In genomic region chr6:35492664-35493284, GRCh38 we compare ENCODE assay signal across 16 cellular contexts. TPM values are rescaled to one million over a fixed set of nuclear protein-coding genes. Genes with fewer than 3 reads are reported as not detected.
A peak's percentile ranks its signal among the peaks of the same experiment; 100 is the strongest.
DNase-seq lines count a peak whose midpoint lies in the region; ATAC-seq and TF ChIP-seq lines count a peak whose summit lies in the region.
"Had no signal": no experiment of that assay in that cellular context is flagged by ENCODE, and none has a peak within 500 bp of the region (broad histone marks: within the 10 kb centered on the region; RNA-seq: fewer than 3 reads in every experiment).

No MANE protein-coding gene starts in this region.

- ATAC-seq in HG02973 (IDR thresholded peaks at IDR 0.05; ENCODE audit: unreplicated experiment), result no peak
- ATAC-seq: heart left ventricle, sciatic nerve had no signal

- no peaks in the 10 kb centered on the region for H3K36me3 ChIP-seq in BLaER1 treated with 17β-estradiol and CSF1 and Interleukin-3, amounts not matched to agents 10 nM and 100 nM
- H3K36me3 ChIP-seq in HUES6 (ENCODE audit: control insufficient read depth, insufficient read depth, low read length), result no peaks in the 10 kb centered on the region
- no peaks in the 10 kb centered on the region for H3K36me3 ChIP-seq in colonic mucosa
- no peaks in the 10 kb centered on the region for H3K36me3 ChIP-seq in ovary
- H3K36me3 ChIP-seq: heart left ventricle had no signal

- no peak for TF ChIP-seq POLR2A in ovary (IDR thresholded peaks at IDR 0.05)

- H3K27me3 ChIP-seq in BLaER1 treated with 17β-estradiol and CSF1 and Interleukin-3, amounts not matched to agents 10 nM and 100 nM, result peaks cover 4 to 69% (median 6%) of the 10 kb centered on the region in 11 experiments; a peak in 21 of 22 replicates
- H3K27me3 ChIP-seq in HUES6 (ENCODE audit: control insufficient read depth, insufficient read depth, low read length), result no peaks in the 10 kb centered on the region
- peaks cover 5% of the 10 kb centered on the region for H3K27me3 ChIP-seq in colonic mucosa
- no peaks in the 10 kb centered on the region for H3K27me3 ChIP-seq in ovary

- peaks cover 16 to 74% (median 47%) of the 10 kb centered on the region in 11 experiments; a peak in 20 of 22 replicates for H4K20me1 ChIP-seq in BLaER1 treated with 17β-estradiol and CSF1 and Interleukin-3, amounts not matched to agents 10 nM and 100 nM

- 61 to 73% (median 70%) methylated on average over 9 of the region's 9 CpGs for WGBS in ovary, 3 donors

- DNase-seq in colonic mucosa, result no peak
- DNase-seq in ovary, result no peak
- DNase-seq in D341Med (ENCODE audit: low spot score), result no peak
- no peak for DNase-seq in activated CD4-positive, alpha-beta T cell treated with anti-CD3 and anti-CD28 coated beads, Interleukin-2, amount 50 U/mL, for 48 hours
- DNase-seq in NCI-H345 treated with DMSO at 0.1 percent for 48 hours (lab: John Stamatoyannopoulos, UW; ENCODE audit: unreplicated experiment), result no peak
- DNase-seq: activated CD4-positive, alpha-beta memory T cell treated with anti-CD3 and anti-CD28 coated beads, Interleukin-2, amount 10 ng/mL, durations not matched to agents 7 days and 5 days; C1 segment of cervical spinal cord; mammary epithelial cell; NCI-H526; T-helper 1 cell had no signal

- intact Hi-C loops in colonic mucosa (cut with DNase I), result no loop called here
- intact Hi-C loops in ovary (cut with DNase I), result loop anchor here in 1 of 4 donors (10.0 kb wide), 2 partner anchors 102 to 242 kb away; partner anchors contain the start of gene ARMC12

- H3K4me2 ChIP-seq in BLaER1 treated with 17β-estradiol and CSF1 and Interleukin-3, amounts not matched to agents 10 nM and 100 nM, result peak overlapping the region; percentile 25 to 98 (median 95); a peak in 21 of 22 replicates

- H3K27ac ChIP-seq in BLaER1 treated with 17β-estradiol and CSF1 and Interleukin-3, amounts not matched to agents 10 nM and 100 nM, result 0 out of 22 replicates have a peak overlapping the region, but pooled peaks of 1 of the 11 experiments have one; percentile 6
- H3K27ac ChIP-seq in HUES6 (ENCODE audit: low read depth, low read length) (peak overlapping the region; percentile 49; the same call in 1 of the 2 replicates), colonic mucosa (no peak overlapping the region), ovary (peak overlapping the region; percentile 74 to 98)

- peak overlapping the region in 2 of 11 experiments; percentile 27 to 38; a peak in 3 of 22 replicates for H3K9ac ChIP-seq in BLaER1 treated with 17β-estradiol and CSF1 and Interleukin-3, amounts not matched to agents 10 nM and 100 nM
- H3K9ac ChIP-seq in HUES6 (ENCODE audit: low read length) (peak overlapping the region; percentile 88), colonic mucosa (ENCODE audit: low read depth in 2 of 2, low read length in 2 of 2) (peak overlapping the region; percentile 53 to 65)

- TF ChIP-seq CTCF in colonic mucosa (IDR thresholded peaks at IDR 0.05) (no peak), ovary (IDR thresholded peaks at IDR 0.05) (no peak)

- no peaks in the 10 kb centered on the region for H3K9me3 ChIP-seq in BLaER1 treated with 17β-estradiol and CSF1 and Interleukin-3, amounts not matched to agents 10 nM and 100 nM (replicated peaks in 1 of 11)
- H3K9me3 ChIP-seq in HUES6 (ENCODE audit: control insufficient read depth, insufficient read depth, low read depth, low read length) (no peaks in the 10 kb centered on the region), colonic mucosa (no peaks in the 10 kb centered on the region), ovary (no peaks in the 10 kb centered on the region)
- H3K9me3 ChIP-seq: heart left ventricle had no signal

- H3K4me1 ChIP-seq in BLaER1 treated with 17β-estradiol and CSF1 and Interleukin-3, amounts not matched to agents 10 nM and 100 nM, result peaks cover 71 to 84% (median 80%) of the 10 kb centered on the region in 10 experiments
- H3K4me1 ChIP-seq in HUES6 (ENCODE audit: control insufficient read depth, insufficient read depth, low read length) (peaks cover 75% of the 10 kb centered on the region), colonic mucosa (peaks cover 24% of the 10 kb centered on the region), ovary (ENCODE audit: insufficient read depth) (peaks cover 43% of the 10 kb centered on the region)

- no peak overlapping the region for H3K4me3 ChIP-seq in BLaER1 treated with 17β-estradiol and CSF1 and Interleukin-3, amounts not matched to agents 10 nM and 100 nM
- H3K4me3 ChIP-seq in HUES6 (ENCODE audit: low read depth, low read length) (no peak overlapping the region; the same call in 1 of the 2 replicates), colonic mucosa (no peak overlapping the region), ovary (no peak overlapping the region)
- H3K4me3 ChIP-seq: heart left ventricle had no signal

- no peak for TF ChIP-seq EP300 in ovary (IDR thresholded peaks at IDR 0.05)

RNA-seq across cellular contexts. Expression of gene TEAD3, which starts 4.1 kb away (rescaled TPM):
- total RNA-seq in colonic mucosa (10 to 100 TPM; 24.5 to 38.4 TPM), ovary (10 to 100 TPM; 15.7 to 63.1 (median 35.6) TPM)
- 10 to 100 TPM; 21.6 to 27.1 TPM for polyA plus RNA-seq in ovary

RNA-seq across cellular contexts. Expression of gene TULP1, which starts 19.9 kb away (rescaled TPM):
- total RNA-seq in colonic mucosa, result not detected
- total RNA-seq in ovary, result 1 to 10 TPM in 1 of 7 donors, under 1 TPM in 3, not detected in 3; 0.17 to 1.1 (median 0.62) TPM
- under 1 TPM; 0.27 to 0.50 TPM for polyA plus RNA-seq in ovary
- total RNA-seq: activated CD4-positive, alpha-beta memory T cell treated with anti-CD3 and anti-CD28 coated beads, Interleukin-2, amount 10 ng/mL, durations not matched to agents 7 days and 5 days; heart left ventricle; M059J; mammary epithelial cell; sciatic nerve had no signal
- polyA plus RNA-seq: mammary epithelial cell had no signal

RNA-seq across cellular contexts. Expression of gene RPL10A, which starts 24.6 kb away (rescaled TPM):
- total RNA-seq in colonic mucosa (1,000 to 10,000 TPM in 1 of 2 donors, 100 to 1,000 TPM in 1; 998 to 1,213 TPM), ovary (1,000 to 10,000 TPM; 2,596 to 4,158 (median 3,059) TPM)
- polyA plus RNA-seq in ovary, result 1,000 to 10,000 TPM; 3,198 to 5,052 TPM

RNA-seq across cellular contexts. Expression of gene FANCE, which starts 40.6 kb away (rescaled TPM):
- total RNA-seq in colonic mucosa (10 to 100 TPM in 1 of 2 donors, 1 to 10 TPM in 1; 3.7 to 10.7 TPM), ovary (10 to 100 TPM in 2 of 7 donors, 1 to 10 TPM in 5; 5.3 to 12.2 (median 9.3) TPM)
- polyA plus RNA-seq in ovary, result 1 to 10 TPM; 5.3 to 7.4 TPM
